In the genomic region with DNA sequence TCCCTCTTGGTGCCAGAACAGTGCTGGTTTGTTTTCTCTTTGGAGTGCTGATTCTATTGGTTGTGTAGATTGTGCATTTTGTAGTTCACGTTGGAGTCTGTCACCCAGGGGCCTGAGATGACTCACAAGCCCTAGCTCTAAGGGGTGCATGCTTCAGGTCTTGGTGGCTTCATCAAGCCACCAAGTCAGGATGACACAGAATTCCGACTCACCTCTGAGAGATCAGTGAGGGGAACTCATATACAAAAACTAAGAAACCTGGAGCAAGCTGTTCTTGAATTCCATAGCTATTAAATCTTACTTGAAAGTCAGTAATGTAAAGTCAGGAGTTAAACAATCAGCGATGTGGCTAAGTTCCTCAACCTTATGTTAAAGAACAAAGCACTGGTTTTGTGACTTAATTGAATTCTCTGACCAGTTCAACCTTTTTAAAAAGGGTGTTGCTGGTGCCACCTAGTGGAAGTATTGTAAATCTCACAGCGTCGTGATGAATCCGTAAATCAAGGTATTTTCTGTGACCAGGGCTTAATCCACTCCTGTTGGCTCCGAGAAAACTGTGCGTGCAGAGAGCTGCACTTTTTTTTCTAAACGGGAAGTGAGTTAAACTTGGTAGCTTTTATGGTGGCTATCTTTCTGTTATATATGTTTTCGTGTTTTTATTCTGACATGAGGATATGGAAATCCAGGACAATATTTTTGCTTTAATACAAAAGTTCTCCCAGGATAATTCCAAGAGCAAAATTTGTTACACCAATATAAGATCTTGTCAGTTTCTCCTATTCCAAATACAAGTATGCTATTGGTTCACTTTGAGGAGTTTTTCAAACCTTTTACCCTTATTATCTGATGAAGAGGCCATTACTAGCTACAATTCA, we compare ENCODE assay signal across 8 cellular contexts. TPM values are rescaled to one million over a fixed set of nuclear protein-coding genes. Genes with fewer than 3 reads are reported as not detected.
DNase-seq lines count a peak whose midpoint lies in the region; ATAC-seq and TF ChIP-seq lines count a peak whose summit lies in the region.

No MANE protein-coding gene starts in this region.

- H3K4me3 ChIP-seq in Caco-2 (ENCODE audit: low read depth, low read length) (no peak overlapping the region), fibroblast of mammary gland (ENCODE audit: control insufficient read depth, low read depth, low read length) (no peak overlapping the region)

- POLR2A ChIA-PET in Caco-2 (lab: Charles Lee) = no interaction called here

- no peaks in the 10 kb centered on the region for H3K36me3 Mint-ChIP-seq in Caco-2 (ENCODE audit: insufficient read depth, unreplicated experiment)
- no peaks in the 10 kb centered on the region for H3K36me3 Mint-ChIP-seq in neural crest cell (ENCODE audit: low read depth)

- CTCF ChIA-PET in Caco-2 (lab: Charles Lee) = interaction anchor here (0.7 to 1.7 kb wide), 3 partner anchors 10 to 28 kb away, joined by 3 to 19 read pairs (median 3); no protein-coding TSS in a partner anchor

- BruUV-seq in Caco-2 (replicated peaks; lab: Mats Ljungman, UMichigan) = no TSS peak

- no peaks in the 10 kb centered on the region for H3K36me3 ChIP-seq in Caco-2 (ENCODE audit: control insufficient read depth, insufficient read depth, low read length)

- H3K9me3 Mint-ChIP-seq in Caco-2 (ENCODE audit: unreplicated experiment) = no peaks in the 10 kb centered on the region
- no peaks in the 10 kb centered on the region for H3K9me3 Mint-ChIP-seq in neural crest cell

- H3K4me3 Mint-ChIP-seq in Caco-2 (ENCODE audit: unreplicated experiment) = no peak overlapping the region
- H3K4me3 Mint-ChIP-seq in neural crest cell = no peak overlapping the region

- H3K27me3 ChIP-seq in Caco-2 (replicated peaks; ENCODE audit: control insufficient read depth, insufficient read depth, low read length) = no peaks in the 10 kb centered on the region

- no peak overlapping the region for H3K27ac Mint-ChIP-seq in Caco-2 (ENCODE audit: unreplicated experiment)
- no peak overlapping the region for H3K27ac Mint-ChIP-seq in neural crest cell (ENCODE audit: unreplicated experiment)

- TF ChIP-seq CTCF in Caco-2 (IDR thresholded peaks at IDR 0.05; ENCODE audit: insufficient read depth in 1 of 2, low read depth in 1 of 2, low read length in 1 of 2, severe bottlenecking in 1 of 2, unreplicated experiment in 1 of 2) = peak; percentile 89 to 90
- peak; percentile 78 for TF ChIP-seq CTCF in fibroblast of mammary gland (conservative IDR thresholded peaks at IDR 0.05; ENCODE audit: control insufficient read depth, insufficient read depth, low read depth, low read length)
- TF ChIP-seq CTCF in neural crest cell (conservative IDR thresholded peaks at IDR 0.05) = peak; percentile 88

- no peaks in the 10 kb centered on the region for H3K9me3 ChIP-seq in Caco-2

- ATAC-seq in GM19025 (IDR thresholded peaks at IDR 0.05; ENCODE audit: low read depth, unreplicated experiment) (peak; percentile 64), HG03108 (IDR thresholded peaks at IDR 0.05; ENCODE audit: unreplicated experiment) (peak; percentile 76)

- H3K4me1 ChIP-seq in Caco-2 = no peaks in the 10 kb centered on the region

- intact Hi-C loops in Caco-2 (cut with micrococcal nuclease; ENCODE audit: unreplicated experiment) = loop anchor here (1.0 kb wide), 5 partner anchors 27 to 258 kb away; no protein-coding TSS in a partner anchor

- peak; percentile 66 to 76 for DNase-seq in Caco-2
- DNase-seq in NCI-H2196 treated with DMSO at 0.1 percent for 48 hours (lab: John Stamatoyannopoulos, UW; ENCODE audit: unreplicated experiment) = peak; percentile 17
- DNase-seq in activated CD4-positive, alpha-beta T cell treated with anti-CD3 and anti-CD28 coated beads for 48 hours = peak; percentile 49
- peak; percentile 75 for DNase-seq in fibroblast of mammary gland (ENCODE audit: low read depth)
- peak; percentile 38 for DNase-seq in neural crest cell (ENCODE audit: low read depth, low spot score)
- DNase-seq in effector CD4-positive, alpha-beta T cell = no peak

- no peaks in the 10 kb centered on the region for H3K27me3 Mint-ChIP-seq in Caco-2 (ENCODE audit: insufficient read depth, unreplicated experiment)
- H3K27me3 Mint-ChIP-seq in neural crest cell (ENCODE audit: low read depth) = no peaks in the 10 kb centered on the region

- H3K4me1 Mint-ChIP-seq in Caco-2 (ENCODE audit: low read depth, unreplicated experiment) (no peaks in the 10 kb centered on the region), neural crest cell (peaks cover 7% of the 10 kb centered on the region)

RNA-seq across cellular contexts. Expression of gene MMP13, which starts 14.6 kb away (rescaled TPM):
- total RNA-seq in Caco-2 (2022) = not detected in 2 replicates
- total RNA-seq in neural crest cell = not detected in 2 replicates
